Comparison of ENCODE assay signal across 20 cellular contexts in genomic region chr21:31546402-31547155, GRCh38.
A peak's percentile ranks its signal among the peaks of the same experiment; 100 is the strongest.
DNase-seq lines count a peak whose midpoint lies in the region; ATAC-seq, FAIRE-seq and TF ChIP-seq lines count a peak whose summit lies in the region.
"Had no signal": no experiment of that assay in that cellular context is flagged by ENCODE, and none has a peak within 500 bp of the region (broad histone marks: within the 10 kb centered on the region; RNA-seq: fewer than 3 reads in every experiment).

No MANE protein-coding gene starts in this region.

- H3K9ac ChIP-seq in K562 (ENCODE audit: insufficient read depth in 1 of 2, low read depth in 2 of 2, low read length in 2 of 2) = no peak overlapping the region

- H3K4me1 ChIP-seq in left ventricle myocardium inferior (no peaks in the 10 kb centered on the region), K562 (replicated peaks in 1 of 2; ENCODE audit: control insufficient read depth in 2 of 2, insufficient read depth in 2 of 2, low read length in 2 of 2) (no peaks in the 10 kb centered on the region)

- H3K4me3 ChIP-seq in left ventricle myocardium inferior (no peak overlapping the region), K562 (no peak overlapping the region)

- DNase-seq in left cardiac atrium = no peak
- DNase-seq in left ventricle myocardium inferior = no peak
- no peak for DNase-seq in K562 (ENCODE audit: extremely low read depth in 1 of 4, low spot score in 3 of 4)
- DNase-seq in left kidney (ENCODE audit: low read depth, low spot score) = peak; percentile 26
- no peak for DNase-seq in GOT3 (lab: John Stamatoyannopoulos, UW)
- DNase-seq in GM13976 (ENCODE audit: low spot score) = no peak
- DNase-seq in NCI-H82 treated with DMSO at 0.1 percent for 48 hours (lab: John Stamatoyannopoulos, UW; ENCODE audit: unreplicated experiment) = no peak
- DNase-seq: 8988T; CD8-positive, alpha-beta T cell; DMS79; H7; MV-4-11; NCI-H1436; NCI-H2029; NCI-H2171 treated with DMSO at 0.1 percent for 48 hours; NCI-H748 treated with DMSO at 0.1 percent for 48 hours had no signal

- in situ Hi-C loops in K562 (cut with MboI) (no loop called here), GM13976 (cut with MboI; ENCODE audit: low sequenced_read_pairs, unreplicated experiment) (no loop called here)

- no peaks in the 10 kb centered on the region for H4K20me1 ChIP-seq in K562 (replicated peaks; ENCODE audit: control insufficient read depth, insufficient read depth, low read length)

- no peak for TF ChIP-seq CTCF in left ventricle myocardium inferior (IDR thresholded peaks at IDR 0.05; ENCODE audit: borderline replicate concordance)
- no peak for TF ChIP-seq CTCF in K562 (IDR thresholded peaks at IDR 0.05 in 2 of 3, conservative IDR thresholded peaks at IDR 0.05 in 1 of 3; ENCODE audit: insufficient read depth in 2 of 3, low read depth in 1 of 3, low read length in 3 of 3)
- TF ChIP-seq CTCF in GM13976 (IDR thresholded peaks at IDR 0.05; ENCODE audit: borderline replicate concordance, control extremely low read depth, extremely low read depth, insufficient read depth, missing control alignments) = no peak

- WGBS in K562 (ENCODE audit: insufficient coverage, low coverage, missing lambda C conversion rate) = 2% methylated on average over 4 of the region's 4 CpGs

- H3K27me3 ChIP-seq in left ventricle myocardium inferior (ENCODE audit: low read depth) = peaks cover 23% of the 10 kb centered on the region
- peaks cover 6 to 12% of the 10 kb centered on the region in 2 experiments; a peak in 4 of 5 replicates for H3K27me3 ChIP-seq in K562 (ENCODE audit: control insufficient read depth in 2 of 2, insufficient read depth in 2 of 2, low read length in 2 of 2)

- H3K9me3 ChIP-seq in left ventricle myocardium inferior (replicated peaks) = no peaks in the 10 kb centered on the region
- no peaks in the 10 kb centered on the region for H3K9me3 ChIP-seq in K562 (replicated peaks; ENCODE audit: control insufficient read depth, insufficient read depth, low read depth, low read length)

- no TSS peak for BruUV-seq in K562 (replicated peaks; lab: Mats Ljungman, UMichigan)

- no peak for TF ChIP-seq EP300 in K562 (IDR thresholded peaks at IDR 0.05; ENCODE audit: low read length)

- no peaks in the 10 kb centered on the region for H3K36me3 ChIP-seq in left ventricle myocardium inferior
- no peaks in the 10 kb centered on the region for H3K36me3 ChIP-seq in K562 (ENCODE audit: control insufficient read depth, insufficient read depth, low read length)

- POLR2A ChIA-PET in K562 (lab: Yijun Ruan, JAX) = no interaction called here

- H3K27ac ChIP-seq in left ventricle myocardium inferior (replicated peaks) (no peak overlapping the region), K562 (ENCODE audit: extremely low read depth, low read depth, low read length) (no peak overlapping the region)

- TF ChIP-seq POLR2A in K562 (conservative IDR thresholded peaks at IDR 0.05) = no peak

- ATAC-seq in left cardiac atrium = peak; percentile 71 to 84
- no peak for ATAC-seq in K562
- ATAC-seq in HG02623 (IDR thresholded peaks at IDR 0.05; ENCODE audit: unreplicated experiment) = no peak
- ATAC-seq: CD8-positive, alpha-beta T cell; Panc1 had no signal

- H3K4me2 ChIP-seq in K562 (ENCODE audit: insufficient read depth, low read length) = no peak overlapping the region

- FAIRE-seq in K562 (lab: Jason Lieb, UNC) = peak; percentile 65
- FAIRE-seq: G401.6, GM12891 had no signal

- H2AFZ ChIP-seq in K562 (ENCODE audit: low read depth, low read length) = no peak overlapping the region

- H3K9me1 ChIP-seq in K562 (ENCODE audit: control insufficient read depth, insufficient read depth, low read length) = no peaks in the 10 kb centered on the region

- no peaks in the 10 kb centered on the region for H3K79me2 ChIP-seq in K562 (ENCODE audit: control insufficient read depth, insufficient read depth, low read length)

- no peak for TF ChIP-seq RAD21 in K562 (CRISPR knock-in tag; conservative IDR thresholded peaks at IDR 0.05 in 1 of 2, IDR thresholded peaks at IDR 0.05 in 1 of 2)

- intact Hi-C loops in left cardiac atrium (cut with DNase I) (no loop called here), left ventricle myocardium inferior (cut with micrococcal nuclease) (no loop called here), K562 (cut with micrococcal nuclease) (no loop called here)

- CTCF ChIA-PET in K562 (lab: Yijun Ruan, JAX; ENCODE audit: low intra/inter-chr PET ratio) = no interaction called here

TF ChIP-seq in K562, 482 proteins besides CTCF, POLR2A, EP300 and RAD21:
- TF ChIP-seq ZNF511 (CRISPR knock-in tag; IDR thresholded peaks at IDR 0.05) = no peak
- no peak for TF ChIP-seq CAMTA2 (CRISPR knock-in tag; conservative IDR thresholded peaks at IDR 0.05)
- TF ChIP-seq ZNF740 (CRISPR knock-in tag; IDR thresholded peaks at IDR 0.05) = no peak
- no peak for TF ChIP-seq ZNF740 (tag; IDR thresholded peaks at IDR 0.05)
- TF ChIP-seq SNIP1 (IDR thresholded peaks at IDR 0.05; ENCODE audit: low read depth) = no peak
- TF ChIP-seq ZKSCAN1 (IDR thresholded peaks at IDR 0.05; ENCODE audit: low read depth, low read length) = no peak
- TF ChIP-seq BHLHE40 (IDR thresholded peaks at IDR 0.05; ENCODE audit: low read length) = no peak
- no peak for TF ChIP-seq HINFP (tag; conservative IDR thresholded peaks at IDR 0.05; ENCODE audit: low read depth)
- TF ChIP-seq ETV5 (CRISPR knock-in tag; IDR thresholded peaks at IDR 0.05; ENCODE audit: low read depth) = no peak
- no peak for TF ChIP-seq SREBF1 (IDR thresholded peaks at IDR 0.05; ENCODE audit: borderline replicate concordance, low read depth, low read length)
- no peak for TF ChIP-seq U2AF1 (optimal IDR thresholded peaks at IDR 0.05; ENCODE audit: low read depth, low read length)
- no peak for TF ChIP-seq SIN3B (IDR thresholded peaks at IDR 0.05; ENCODE audit: low read depth)
- no peak for TF ChIP-seq DEAF1 (CRISPR knock-in tag; IDR thresholded peaks at IDR 0.05)
- TF ChIP-seq ZNF668 (CRISPR knock-in tag; IDR thresholded peaks at IDR 0.05) = no peak
- no peak for TF ChIP-seq HBP1 (CRISPR knock-in tag; IDR thresholded peaks at IDR 0.05)

Comparison
In these comparisons a context has a peak if more than half of its experiments do, and no peak if none do; other contexts are left out.
1. ATAC-seq: peak in left cardiac atrium (2 of 2); none in K562 (single experiment) and HG02623 (single experiment).